In the genomic region with DNA sequence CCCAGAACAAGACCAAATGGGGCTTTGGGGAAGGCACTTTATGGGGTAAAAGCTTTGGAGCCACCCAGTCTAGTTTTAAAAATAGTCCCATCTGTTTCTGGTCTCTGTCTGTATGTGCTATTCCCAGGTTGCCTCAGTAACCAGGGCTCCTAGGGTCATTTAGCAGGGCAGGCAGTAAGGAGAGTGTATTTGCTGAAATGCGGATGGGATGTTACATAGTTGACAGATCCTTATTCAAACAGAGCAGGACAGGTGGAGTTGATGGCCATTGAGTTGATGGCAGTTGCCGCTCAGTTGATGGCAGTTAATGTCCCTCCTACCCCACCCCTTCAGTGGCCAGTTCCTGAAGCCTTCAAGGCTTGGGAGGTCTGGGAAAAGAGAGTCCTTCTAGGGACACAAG, we compare ENCODE assay signal across 19 cellular contexts. TPM values are rescaled to one million over a fixed set of nuclear protein-coding genes. Genes with fewer than 3 reads are reported as not detected.
A peak's percentile ranks its signal among the peaks of the same experiment; 100 is the strongest.
DNase-seq lines count a peak whose midpoint lies in the region; ATAC-seq, FAIRE-seq and TF ChIP-seq lines count a peak whose summit lies in the region.
"Had no signal": no experiment of that assay in that cellular context is flagged by ENCODE, and none has a peak within 500 bp of the region (broad histone marks: within the 10 kb centered on the region; RNA-seq: fewer than 3 reads in every experiment).

No MANE protein-coding gene starts in this region.

- H3K4me1 Mint-ChIP-seq in astrocyte (ENCODE audit: low read depth, unreplicated experiment): peaks cover 34% of the 10 kb centered on the region
- H3K4me1 Mint-ChIP-seq in neural crest cell: peaks cover 35% of the 10 kb centered on the region

- ATAC-seq in GM21367 (IDR thresholded peaks at IDR 0.05; ENCODE audit: unreplicated experiment): no peak
- ATAC-seq: pancreas; stimulated activated naive CD8-positive, alpha-beta T cell treated with anti-CD3 and anti-CD28 coated beads, Interleukin-15, Interleukin-2, amounts not matched to agents 100 U/mL and 50 U/mL, for 24 hours; T-cell had no signal

- no peak overlapping the region for H3K4me3 ChIP-seq in astrocyte (ENCODE audit: insufficient read depth, low read depth, low read length)
- H3K4me3 ChIP-seq: BLaER1 treated with 17β-estradiol and CSF1 and Interleukin-3, amounts not matched to agents 10 nM and 100 nM; pancreas had no signal

- no peak overlapping the region for H2AFZ ChIP-seq in astrocyte (ENCODE audit: low read depth, low read length)

- no peak overlapping the region for H3K9ac ChIP-seq in astrocyte (ENCODE audit: low read length)

- H3K36me3 Mint-ChIP-seq in astrocyte (ENCODE audit: low read depth, unreplicated experiment) (peaks cover 12% of the 10 kb centered on the region), neural crest cell (ENCODE audit: low read depth) (peaks cover 3% of the 10 kb centered on the region)

- H3K27me3 ChIP-seq in astrocyte (ENCODE audit: insufficient read depth, low read length): no peaks in the 10 kb centered on the region
- H3K27me3 ChIP-seq: BLaER1 treated with 17β-estradiol and CSF1 and Interleukin-3, amounts not matched to agents 10 nM and 100 nM; pancreas had no signal

- H3K27ac Mint-ChIP-seq in astrocyte (ENCODE audit: unreplicated experiment) (no peak overlapping the region), neural crest cell (ENCODE audit: unreplicated experiment) (no peak overlapping the region)

- peaks cover 20% of the 10 kb centered on the region for H3K79me2 ChIP-seq in astrocyte (ENCODE audit: insufficient read depth, low read length)

- peaks cover 2% of the 10 kb centered on the region for H4K20me1 ChIP-seq in astrocyte (ENCODE audit: insufficient read depth, low read length)

- TF ChIP-seq CTCF in astrocyte (IDR thresholded peaks at IDR 0.05; ENCODE audit: insufficient read depth, low read depth, low read length) (no peak), neural crest cell (conservative IDR thresholded peaks at IDR 0.05) (no peak)

- H3K27me3 Mint-ChIP-seq in astrocyte (ENCODE audit: low read depth, unreplicated experiment) (no peaks in the 10 kb centered on the region), neural crest cell (ENCODE audit: low read depth) (peaks cover 7% of the 10 kb centered on the region)
- H3K27me3 Mint-ChIP-seq: T-cell had no signal

- FAIRE-seq in astrocyte (lab: Jason Lieb, UNC): no peak
- FAIRE-seq: pancreas, urothelium cell line had no signal

- peaks cover 28% of the 10 kb centered on the region for H3K4me1 ChIP-seq in astrocyte (ENCODE audit: insufficient read depth, low read length)

- no peak overlapping the region for H3K27ac ChIP-seq in astrocyte (ENCODE audit: low read depth, low read length)

- H3K4me2 ChIP-seq in astrocyte (ENCODE audit: low read length): no peak overlapping the region

- no peaks in the 10 kb centered on the region for H3K9me3 ChIP-seq in astrocyte (ENCODE audit: insufficient read depth, low read depth, low read length)
- H3K9me3 ChIP-seq: BLaER1 treated with 17β-estradiol and CSF1 and Interleukin-3, amounts not matched to agents 10 nM and 100 nM; pancreas had no signal

- peak overlapping the region; percentile 54 for H3K4me3 Mint-ChIP-seq in astrocyte (ENCODE audit: unreplicated experiment)
- peak overlapping the region; percentile 31 for H3K4me3 Mint-ChIP-seq in neural crest cell
- H3K4me3 Mint-ChIP-seq: T-cell had no signal

- H3K9me3 Mint-ChIP-seq in astrocyte (ENCODE audit: unreplicated experiment): no peaks in the 10 kb centered on the region
- H3K9me3 Mint-ChIP-seq in neural crest cell: no peaks in the 10 kb centered on the region
- H3K9me3 Mint-ChIP-seq: T-cell had no signal

- H3K36me3 ChIP-seq in astrocyte (ENCODE audit: insufficient read depth, low read length): peaks cover 2% of the 10 kb centered on the region

- peak; percentile 12 for DNase-seq in NCI-H1092 (lab: John Stamatoyannopoulos, UW)
- no peak for DNase-seq in NCI-H1092 treated with DMSO at 0.1 percent for 48 hours (lab: John Stamatoyannopoulos, UW)
- DNase-seq in NCI-H146 (lab: John Stamatoyannopoulos, UW): peak; percentile 79
- DNase-seq in astrocyte (ENCODE audit: low read depth): no peak
- no peak for DNase-seq in neural crest cell (ENCODE audit: low read depth, low spot score)
- no peak for DNase-seq in activated effector memory CD4-positive, alpha-beta T cell treated with Interleukin-2 at 50 U/mL for 16 hours
- DNase-seq in glomerular visceral epithelial cell (ENCODE audit: extremely low spot score): no peak
- DNase-seq: 8988T; activated CD8-positive, alpha-beta memory T cell treated with anti-CD3 and anti-CD28 coated beads for 24 hours; activated effector memory CD4-positive, alpha-beta T cell treated with anti-CD3 and anti-CD28 coated beads, Interleukin-2, amount 50 U/mL, for 16 hours; aorta; MM.1S; NCI-H2171; pancreas; stimulated activated naive CD8-positive, alpha-beta T cell treated with anti-CD3 and anti-CD28 coated beads, Interleukin-15, Interleukin-2, amounts not matched to agents 100 U/mL and 50 U/mL, for 24 hours; T-cell had no signal

RNA-seq across cellular contexts. Expression of a gene that starts 4.6 kb away (rescaled TPM):
- 4.1 and 4.2 TPM in 2 replicates for total RNA-seq in astrocyte
- 19.1 and 19.3 TPM in 2 replicates for total RNA-seq in neural crest cell

RNA-seq across cellular contexts. Expression of a gene that starts 5.4 kb away (rescaled TPM):
- 138 and 142 TPM in 2 replicates for total RNA-seq in astrocyte
- total RNA-seq in neural crest cell: 118 and 121 TPM in 2 replicates

RNA-seq across cellular contexts. Expression of a gene that starts 6.2 kb away (rescaled TPM):
- total RNA-seq in astrocyte (3,078 and 3,088 TPM in 2 replicates), neural crest cell (4,478 and 4,582 TPM in 2 replicates)

RNA-seq across cellular contexts. Expression of a gene that starts 18.3 kb away (rescaled TPM):
- total RNA-seq in astrocyte: 124 and 130 TPM in 2 replicates
- total RNA-seq in neural crest cell: 201 and 213 TPM in 2 replicates

RNA-seq across cellular contexts. Expression of a gene that starts 29.8 kb away (rescaled TPM):
- total RNA-seq in astrocyte: 110 and 118 TPM in 2 replicates
- total RNA-seq in neural crest cell: 178 and 189 TPM in 2 replicates

Comparison
In these comparisons a context has a peak if more than half of its experiments do, and no peak if none do; other contexts are left out.
1. DNase-seq: peak in NCI-H1092 (single experiment) and NCI-H146 (single experiment); none in NCI-H1092 treated with DMSO at 0.1 percent for 48 hours (single experiment), astrocyte (single experiment), neural crest cell (single experiment), activated effector memory CD4-positive, alpha-beta T cell treated with Interleukin-2 at 50 U/mL for 16 hours (single experiment) and glomerular visceral epithelial cell (single experiment).